8 cellular contexts compared by ENCODE assay signal in genomic region chr1:209805875-209806760, GRCh38. TPM values are rescaled to one million over a fixed set of nuclear protein-coding genes. Genes with fewer than 3 reads are reported as not detected.
DNase-seq lines count a peak whose midpoint lies in the region; ATAC-seq and TF ChIP-seq lines count a peak whose summit lies in the region.

Gene IRF6, minus strand, starts transcription at chr1:209806142. Its CDS starts 4,729 bp downstream, at chr1:209801413.

- H3K4me3 ChIP-seq in colonic mucosa = peak within 1 kb of the TSS; percentile 59

- no peak for TF ChIP-seq CTCF in colonic mucosa (IDR thresholded peaks at IDR 0.05)

- intact Hi-C loops in colonic mucosa (cut with DNase I) = no loop called here

- no peaks in the 10 kb centered on the region for H3K27me3 ChIP-seq in colonic mucosa

- H3K36me3 ChIP-seq in colonic mucosa = no peaks in the 10 kb centered on the region

- H3K4me1 ChIP-seq in colonic mucosa = no peaks in the 10 kb centered on the region

- H3K27ac ChIP-seq in colonic mucosa = peak within 1 kb of the TSS; percentile 60

- DNase-seq in DMS153 (lab: John Stamatoyannopoulos, UW) (peak; percentile 94), MV-4-11 (lab: John Stamatoyannopoulos, UW) (peak; percentile 76), colonic mucosa (peak; percentile 98), kidney glomerular epithelial cell (lab: John Stamatoyannopoulos, UW) (peak; percentile 77), NCI-H1694 (lab: John Stamatoyannopoulos, UW) (no peak)
- DNase-seq in activated CD4-positive, alpha-beta T cell treated with anti-CD3 and anti-CD28 coated beads for 24 hours (ENCODE audit: low read depth in 2 of 2) = peak; percentile 41 to 49
- peak; percentile 73 for DNase-seq in stimulated activated CD4-positive, alpha-beta T cell treated with anti-CD3 and anti-CD28 coated beads, Interleukin-4, amount 100 ng/mL, for 1 hour

- no peaks in the 10 kb centered on the region for H3K9me3 ChIP-seq in colonic mucosa

- H3K9ac ChIP-seq in colonic mucosa (ENCODE audit: low read depth in 2 of 2, low read length in 2 of 2) = peak within 1 kb of the TSS; percentile 87 to 98

- peak; percentile 94 for ATAC-seq in GM21786 (IDR thresholded peaks at IDR 0.05; ENCODE audit: unreplicated experiment)

RNA-seq across cellular contexts. Expression of gene IRF6, which starts in this region (rescaled TPM):
- total RNA-seq in colonic mucosa = 100 to 1,000 TPM in 1 of 2 donors, 10 to 100 TPM in 1; 87.5 to 133 TPM
